ENCODE assay signal across 10 cellular contexts in genomic region chr1:186511761-186512637, GRCh38. TPM values are rescaled to one million over a fixed set of nuclear protein-coding genes. Genes with fewer than 3 reads are reported as not detected.
DNase-seq lines count a peak whose midpoint lies in the region; ATAC-seq and FAIRE-seq lines count a peak whose summit lies in the region.
"Had no signal": no experiment of that assay in that cellular context is flagged by ENCODE, and none has a peak within 500 bp of the region (broad histone marks: within the 10 kb centered on the region; RNA-seq: fewer than 3 reads in every experiment).

No MANE protein-coding gene starts in this region.

- H3K4me3 ChIP-seq in mesenchymal stem cell (ENCODE audit: insufficient read depth in 1 of 2, low read depth in 1 of 2, low read length in 2 of 2) (no peak overlapping the region), neuronal stem cell (ENCODE audit: low read length in 2 of 2) (no peak overlapping the region)

- H3K27ac ChIP-seq in mesenchymal stem cell (ENCODE audit: low read length, poor library complexity, severe bottlenecking), result no peak overlapping the region
- H3K27ac ChIP-seq in neuronal stem cell (replicated peaks; ENCODE audit: low read length), result no peak overlapping the region
- H3K27ac ChIP-seq: parathyroid adenoma had no signal

- H2AFZ ChIP-seq in mesenchymal stem cell (ENCODE audit: low read depth, low read length) (no peak overlapping the region), neuronal stem cell (ENCODE audit: low read length) (no peak overlapping the region)
- H2AFZ ChIP-seq: parathyroid adenoma had no signal

- H3K9ac ChIP-seq in mesenchymal stem cell (ENCODE audit: low read length) (no peak overlapping the region), neuronal stem cell (ENCODE audit: low read depth, low read length, poor library complexity) (no peak overlapping the region)
- H3K9ac ChIP-seq: parathyroid adenoma had no signal

- FAIRE-seq in GM19239 (lab: Jason Lieb, UNC), result no peak

- no peak overlapping the region for H2BK12ac ChIP-seq in mesenchymal stem cell (ENCODE audit: low read length in 2 of 2)
- no peak overlapping the region for H2BK12ac ChIP-seq in neuronal stem cell (ENCODE audit: low read length)

- DNase-seq in NOMO-1 (lab: John Stamatoyannopoulos, UW; ENCODE audit: unreplicated experiment in 2 of 2) (peak; percentile 65 to 79), mesenchymal stem cell (peak; percentile 26), NCI-H2171 (lab: John Stamatoyannopoulos, UW) (no peak), globus pallidus (ENCODE audit: low spot score) (no peak), GM19239 (ENCODE audit: insufficient read length, low spot score) (no peak), neuronal stem cell (ENCODE audit: low spot score) (no peak)
- DNase-seq: activated naive CD4-positive, alpha-beta T cell treated with anti-CD3 and anti-CD28 coated beads for 36 hours had no signal

- H2BK120ac ChIP-seq in mesenchymal stem cell (ENCODE audit: low read depth, low read length) (no peak overlapping the region), neuronal stem cell (ENCODE audit: low read depth, low read length) (no peak overlapping the region)

- H3K23ac ChIP-seq in mesenchymal stem cell (ENCODE audit: low read length in 2 of 2) (no peak overlapping the region), neuronal stem cell (ENCODE audit: low read depth, low read length, poor library complexity) (no peak overlapping the region)

- peak; percentile 91 for ATAC-seq in GM19035 (IDR thresholded peaks at IDR 0.05; ENCODE audit: unreplicated experiment)
- peak; percentile 90 for ATAC-seq in HG02884 (IDR thresholded peaks at IDR 0.05; ENCODE audit: unreplicated experiment)

- 67% methylated on average over 14 of the region's 14 CpGs for whole genome bisulfite sequencing in mesenchymal stem cell
- no CpG with 5 or more reads among the region's 14 CpGs for WGBS in neuronal stem cell (ENCODE audit: extremely low coverage in 2 of 2, insufficient read length in 2 of 2, insufficient replicate concordance in 1 of 2), 2 donors

- H3K27me3 ChIP-seq in mesenchymal stem cell (ENCODE audit: control insufficient read depth in 1 of 2, insufficient read depth in 1 of 2, low read length in 2 of 2) (no peaks in the 10 kb centered on the region), neuronal stem cell (ENCODE audit: control insufficient read depth in 3 of 3, insufficient read depth in 3 of 3, low read depth in 1 of 3, low read length in 3 of 3) (no peaks in the 10 kb centered on the region)

- no peaks in the 10 kb centered on the region for H3K79me1 ChIP-seq in mesenchymal stem cell (replicated peaks; ENCODE audit: low read length, poor library complexity, severe bottlenecking)
- H3K79me1 ChIP-seq in neuronal stem cell (ENCODE audit: low read depth, low read length), result no peaks in the 10 kb centered on the region

- peak overlapping the region; percentile 80 for H2BK15ac ChIP-seq in mesenchymal stem cell (ENCODE audit: low read depth, poor library complexity, severe bottlenecking)
- no peak overlapping the region for H2BK15ac ChIP-seq in neuronal stem cell (ENCODE audit: low read length)

- H4K91ac ChIP-seq in mesenchymal stem cell (ENCODE audit: low read length) (no peak overlapping the region), neuronal stem cell (ENCODE audit: low read depth, low read length, poor library complexity) (no peak overlapping the region)

- H3K14ac ChIP-seq in mesenchymal stem cell (ENCODE audit: low read length in 2 of 2) (no peak overlapping the region), neuronal stem cell (ENCODE audit: low read length) (no peak overlapping the region)

- H2AK5ac ChIP-seq in mesenchymal stem cell (ENCODE audit: low read length, severe bottlenecking) (no peak overlapping the region), neuronal stem cell (ENCODE audit: low read depth, low read length) (no peak overlapping the region)

- H3K36me3 ChIP-seq in mesenchymal stem cell (ENCODE audit: control insufficient read depth in 1 of 2, insufficient read depth in 2 of 2, low read depth in 1 of 2, low read length in 2 of 2) (no peaks in the 10 kb centered on the region), neuronal stem cell (replicated peaks in 1 of 2; ENCODE audit: control insufficient read depth in 2 of 2, insufficient read depth in 2 of 2, low read length in 2 of 2) (no peaks in the 10 kb centered on the region)

- peak overlapping the region; percentile 66 for H4K8ac ChIP-seq in mesenchymal stem cell (ENCODE audit: low read length)
- no peak overlapping the region for H4K8ac ChIP-seq in neuronal stem cell (ENCODE audit: low read depth, low read length)

- H2BK5ac ChIP-seq in mesenchymal stem cell (ENCODE audit: low read depth, low read length, poor library complexity, severe bottlenecking), result no peak overlapping the region
- no peak overlapping the region for H2BK5ac ChIP-seq in neuronal stem cell (ENCODE audit: low read length)

- peaks cover 3% of the 10 kb centered on the region for H3K9me3 ChIP-seq in mesenchymal stem cell (ENCODE audit: control insufficient read depth, low read length)
- H3K9me3 ChIP-seq in neuronal stem cell (replicated peaks in 1 of 2; ENCODE audit: control insufficient read depth in 2 of 2, insufficient read depth in 1 of 2, low read depth in 1 of 2, low read length in 2 of 2), result no peaks in the 10 kb centered on the region

- H3K4ac ChIP-seq in mesenchymal stem cell (ENCODE audit: low read depth in 1 of 2, low read length in 2 of 2), result no peak overlapping the region
- no peak overlapping the region for H3K4ac ChIP-seq in neuronal stem cell (ENCODE audit: low read length)

- H3K18ac ChIP-seq in mesenchymal stem cell (ENCODE audit: low read depth in 1 of 2, low read length in 2 of 2), result peak overlapping the region; percentile 13 to 62
- H3K18ac ChIP-seq in neuronal stem cell (ENCODE audit: low read length), result no peak overlapping the region

- no peaks in the 10 kb centered on the region for H3K4me1 ChIP-seq in mesenchymal stem cell (ENCODE audit: control insufficient read depth, insufficient read depth, low read depth, low read length)
- no peaks in the 10 kb centered on the region for H3K4me1 ChIP-seq in neuronal stem cell (ENCODE audit: control insufficient read depth in 2 of 2, insufficient read depth in 1 of 2, low read depth in 1 of 2, low read length in 2 of 2)
- H3K4me1 ChIP-seq: parathyroid adenoma had no signal

- H3K4me2 ChIP-seq in mesenchymal stem cell (ENCODE audit: low read length, poor library complexity, severe bottlenecking), result no peak overlapping the region
- H3K4me2 ChIP-seq in neuronal stem cell (ENCODE audit: insufficient read depth, low read length, poor library complexity, severe bottlenecking), result no peak overlapping the region

RNA-seq across cellular contexts. Expression of gene PDC, which starts 51.1 kb away (rescaled TPM):
- polyA plus RNA-seq in mesenchymal stem cell (2013, experiment 1 of 2), result not detected
- polyA plus RNA-seq in mesenchymal stem cell (2013, experiment 2 of 2), result not detected
- not detected for polyA plus RNA-seq in neuronal stem cell (2013, experiment 1 of 2)
- not detected for polyA plus RNA-seq in neuronal stem cell (2013, experiment 2 of 2)

Comparison
In these comparisons a context has a peak if more than half of its experiments do, and no peak if none do; other contexts are left out.
1. DNase-seq: peak in NOMO-1 (2 of 2) and mesenchymal stem cell (single experiment); none in NCI-H2171 (single experiment), globus pallidus (single experiment), GM19239 (single experiment) and neuronal stem cell (single experiment).